ENCODE assay signal across 8 cellular contexts in genomic region chr1:55211909-55212308, GRCh38. TPM values are rescaled to one million over a fixed set of nuclear protein-coding genes. Genes with fewer than 3 reads are reported as not detected.
DNase-seq lines count a peak whose midpoint lies in the region; ATAC-seq, FAIRE-seq and TF ChIP-seq lines count a peak whose summit lies in the region.

No MANE protein-coding gene starts in this region.

- H3K27ac ChIP-seq in A549 (no peak overlapping the region), uterus (peak overlapping the region in 1 of 2 donors; percentile 39)

- CTCF ChIA-PET in A549 (lab: Yijun Ruan, JAX): interaction anchor here (0.9 kb wide), 1 partner anchor 1609 kb away, joined by 3 read pairs; no protein-coding TSS in a partner anchor

- intact Hi-C loops in uterus (cut with DNase I; ENCODE audit: low total_unique reads): no loop called here

- TF ChIP-seq RAD21 in A549 (conservative IDR thresholded peaks at IDR 0.05 in 1 of 2, IDR thresholded peaks at IDR 0.05 in 1 of 2): no peak

- POLR2A ChIA-PET in A549 (lab: Yijun Ruan, JAX): no interaction called here

- no peak overlapping the region for H3K4me3 Mint-ChIP-seq in mesothelial cell of epicardium

- H3K36me3 Mint-ChIP-seq in mesothelial cell of epicardium: no peaks in the 10 kb centered on the region

- peak overlapping the region; percentile 42 for H3K4me2 ChIP-seq in A549

- H3K36me3 ChIP-seq in uterus: no peaks in the 10 kb centered on the region

- H3K4me3 ChIP-seq in A549 (no peak overlapping the region), NB4 (ENCODE audit: low read depth, low read length) (peak overlapping the region; percentile 81), uterus (no peak overlapping the region)

- no peaks in the 10 kb centered on the region for H3K27me3 Mint-ChIP-seq in mesothelial cell of epicardium (ENCODE audit: low read depth)

- TF ChIP-seq CTCF in A549 (IDR thresholded peaks at IDR 0.05) (no peak), NB4 (IDR thresholded peaks at IDR 0.05; ENCODE audit: low read depth, low read length) (no peak), mesothelial cell of epicardium (IDR thresholded peaks at IDR 0.05; ENCODE audit: unreplicated experiment) (no peak), uterus (IDR thresholded peaks at IDR 0.05) (no peak)

- no peak for TF ChIP-seq EP300 in A549 (IDR thresholded peaks at IDR 0.05)

- H3K27me3 ChIP-seq in uterus: no peaks in the 10 kb centered on the region

- H3K9me3 Mint-ChIP-seq in mesothelial cell of epicardium: no peaks in the 10 kb centered on the region

- WGBS in A549 (ENCODE audit: missing lambda C conversion rate): 81% methylated on average over 3 of the region's 3 CpGs

- TF ChIP-seq POLR2A in A549 (IDR thresholded peaks at IDR 0.05; ENCODE audit: low read length) (no peak), NB4 (IDR thresholded peaks at IDR 0.05; ENCODE audit: extremely low read depth, insufficient read length) (no peak), erythroblast (IDR thresholded peaks at IDR 0.05; ENCODE audit: low read length) (peak; percentile 47), uterus (IDR thresholded peaks at IDR 0.05) (no peak)

- DNase-seq in A549 (ENCODE audit: low read depth in 1 of 2, low spot score in 1 of 2): no peak
- no peak for DNase-seq in GM19239 (ENCODE audit: insufficient read length, low spot score)
- DNase-seq in NB4 (ENCODE audit: low read depth): peak; percentile 75
- peak; percentile 70 to 73 for DNase-seq in erythroblast (lab: John Stamatoyannopoulos, UW)
- DNase-seq in NCI-H510A (lab: John Stamatoyannopoulos, UW): no peak
- DNase-seq in mesothelial cell of epicardium (ENCODE audit: low spot score in 2 of 2, unreplicated experiment in 2 of 2): no peak
- no peak for DNase-seq in HCEC 1CT
- DNase-seq in uterus: no peak

- ATAC-seq in A549: no peak

- H3K9me3 ChIP-seq in A549: no peaks in the 10 kb centered on the region
- no peaks in the 10 kb centered on the region for H3K9me3 ChIP-seq in uterus

- peaks cover 45% of the 10 kb centered on the region for H3K4me1 Mint-ChIP-seq in mesothelial cell of epicardium

- H3K4me1 ChIP-seq in A549 (peaks cover 54% of the 10 kb centered on the region), uterus (peaks cover 3 to 8% of the 10 kb centered on the region in 2 donors)

- no peak overlapping the region for H3K27ac Mint-ChIP-seq in mesothelial cell of epicardium

- FAIRE-seq in A549 (lab: Jason Lieb, UNC): no peak
- peak; percentile 71 for FAIRE-seq in GM19239 (lab: Jason Lieb, UNC)

TF ChIP-seq in A549, 52 proteins besides CTCF, POLR2A, EP300 and RAD21:
- TF ChIP-seq CHD4 (IDR thresholded peaks at IDR 0.05; ENCODE audit: borderline replicate concordance): no peak
- TF ChIP-seq ZC3H11A (IDR thresholded peaks at IDR 0.05): no peak
- TF ChIP-seq KDM1A (IDR thresholded peaks at IDR 0.05; ENCODE audit: low read depth): no peak
- no peak for TF ChIP-seq ZSCAN20 (CRISPR knock-in tag; IDR thresholded peaks at IDR 0.05)
- TF ChIP-seq E2F6 (IDR thresholded peaks at IDR 0.05; ENCODE audit: borderline replicate concordance, low read depth): no peak
- no peak for TF ChIP-seq CEBPB (IDR thresholded peaks at IDR 0.05)
- TF ChIP-seq SMC3 (IDR thresholded peaks at IDR 0.05): no peak
- TF ChIP-seq MAZ (IDR thresholded peaks at IDR 0.05; ENCODE audit: borderline replicate concordance, low read depth, low read length): no peak
- TF ChIP-seq HOXA7 (CRISPR knock-in tag; IDR thresholded peaks at IDR 0.05): no peak
- no peak for TF ChIP-seq BCL3 (IDR thresholded peaks at IDR 0.05)

RNA-seq across cellular contexts. Expression of gene USP24, which starts 3.3 kb away (rescaled TPM):
- polyA plus RNA-seq in A549 (2011; rRNA removed) (21.7 and 24.5 TPM in 2 replicates), A549 (2017; fragmentation: RNase III; extraction: RNeasy Plus Mini Kit Qiagen cat#74134 plus additional on column Dnase treatment) (13.4 to 17.4 TPM (median 14.7 TPM) in 3 replicates)
- 4.6 and 5.3 TPM in 2 replicates for polyA plus RNA-seq in A549 (2012; cell fraction: cytosol; rRNA removed)
- 6.4 and 12.2 TPM in 2 replicates for polyA plus RNA-seq in A549 (2012; cell fraction: nucleus; rRNA removed)
- polyA minus RNA-seq in A549 (2011; rRNA and poly(A)+ RNA removed): 34.7 and 38.2 TPM in 2 replicates
- total RNA-seq in mesothelial cell of epicardium (49.8 to 58.1 TPM (median 53.3 TPM) in 3 replicates), uterus (10 to 100 TPM; 14.9 to 66.1 (median 44.1) TPM)

Comparison
In these comparisons a context has a peak if more than half of its experiments do, and no peak if none do; other contexts are left out.
1. DNase-seq: peak in NB4 (single experiment) and erythroblast (2 of 2); none in A549 (0 of 2), GM19239 (single experiment), NCI-H510A (single experiment), mesothelial cell of epicardium (0 of 2), HCEC 1CT (single experiment) and uterus (0 of 2).